29 cellular contexts compared by ENCODE assay signal in the genomic region with DNA sequence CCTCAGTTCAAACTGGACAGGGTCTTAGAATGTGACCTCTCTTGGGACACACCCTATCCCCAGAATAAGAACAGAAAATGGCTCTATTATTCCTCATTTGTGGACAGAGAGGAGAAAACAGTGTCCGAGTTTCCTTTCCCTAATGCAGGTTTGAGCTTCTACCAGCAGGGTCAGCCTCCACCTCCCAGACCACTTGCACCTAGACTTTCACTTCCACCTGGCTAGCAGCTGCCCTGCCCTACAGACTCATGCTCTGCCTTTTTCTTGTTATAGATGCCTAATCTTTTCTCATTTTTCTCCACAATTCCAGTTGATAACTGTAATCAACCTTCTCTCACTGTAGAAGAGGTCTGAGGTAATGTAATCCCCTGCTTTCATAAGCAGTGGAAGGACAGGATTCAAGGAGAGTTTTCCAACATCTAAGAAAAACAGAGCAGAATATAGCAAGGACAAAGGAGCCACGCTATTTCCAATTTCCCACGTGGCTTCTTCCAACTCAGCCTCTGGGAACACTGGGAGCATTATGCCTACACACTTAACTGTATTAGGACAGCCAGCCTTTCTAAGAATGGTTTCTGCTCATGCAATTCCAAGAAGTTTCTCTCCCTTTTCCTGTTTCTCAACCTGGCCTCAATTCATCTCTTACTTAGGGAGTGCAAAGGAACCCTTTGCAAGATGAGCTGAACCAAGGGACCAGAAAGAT.
DNase-seq lines count a peak whose midpoint lies in the region; ATAC-seq, FAIRE-seq and TF ChIP-seq lines count a peak whose summit lies in the region.
"Had no signal": no experiment of that assay in that cellular context is flagged by ENCODE, and none has a peak within 500 bp of the region (broad histone marks: within the 10 kb centered on the region; RNA-seq: fewer than 3 reads in every experiment).

No MANE protein-coding gene starts in this region.

- no peak overlapping the region for H3K9ac ChIP-seq in GM12878 (ENCODE audit: control insufficient read depth, insufficient read depth, low read length)

- H3K9me3 ChIP-seq in GM12878 (replicated peaks; ENCODE audit: control insufficient read depth, insufficient read depth, low read length) (no peaks in the 10 kb centered on the region), left ventricle myocardium inferior (replicated peaks) (no peaks in the 10 kb centered on the region)
- H3K9me3 ChIP-seq: heart left ventricle, lower lobe of right lung, MG63, Peyer's patch, thyroid gland had no signal

- CTCF ChIA-PET in GM12878 (lab: Yijun Ruan, JAX): interaction anchor here (1.6 kb wide), 1 partner anchor 40 kb away, joined by 6 read pairs; no protein-coding TSS in a partner anchor

- RAD21 ChIA-PET in GM12878 (lab: Charles Lee; ENCODE audit: unreplicated experiment): no interaction called here

- peak overlapping the region; percentile 29; the same call in 1 of the 2 replicates for H3K4me2 ChIP-seq in GM12878 (ENCODE audit: control insufficient read depth, insufficient read depth)

- no peaks in the 10 kb centered on the region for H4K20me1 ChIP-seq in GM12878 (ENCODE audit: control insufficient read depth, insufficient read depth)

- in situ Hi-C loops in GM12878 (cut with MboI): no loop called here

- no peak for TF ChIP-seq EP300 in GM12878 (IDR thresholded peaks at IDR 0.05; ENCODE audit: borderline replicate concordance in 1 of 2, control insufficient read depth in 1 of 2, low read depth in 2 of 2, low read length in 2 of 2)

- intact Hi-C loops in GM12878 (cut with micrococcal nuclease; ENCODE audit: unreplicated experiment): loop anchor here (5.0 kb wide), 2 partner anchors 124 to 239 kb away; a partner anchor contains a TSS
- intact Hi-C loops in left ventricle myocardium inferior (cut with micrococcal nuclease): no loop called here

- H3K27ac ChIP-seq in GM12878 (ENCODE audit: control insufficient read depth, insufficient read depth) (no peak overlapping the region), left ventricle myocardium inferior (replicated peaks) (no peak overlapping the region)
- H3K27ac ChIP-seq: C4-2B, heart left ventricle, HL-60, lower lobe of right lung, Peyer's patch, SK-N-MC, thyroid gland had no signal

- TF ChIP-seq CTCF in GM12864 (IDR thresholded peaks at IDR 0.05; ENCODE audit: low read depth, low read length, missing control alignments) (peak; percentile 35), GM12878 (IDR thresholded peaks at IDR 0.05 in 2 of 3, conservative IDR thresholded peaks at IDR 0.05 in 1 of 3; ENCODE audit: control insufficient read depth in 2 of 3, extremely low read depth in 1 of 3, insufficient read depth in 1 of 3, low read depth in 3 of 3, low read length in 3 of 3) (peak in 1 of 3 experiments; percentile 27; a peak in 1 of 6 replicates), left ventricle myocardium inferior (IDR thresholded peaks at IDR 0.05; ENCODE audit: borderline replicate concordance) (no peak)

- POLR2A ChIA-PET in GM12878 (lab: Charles Lee): no interaction called here

- H3K27me3 ChIP-seq in GM12878 (replicated peaks in 1 of 2; ENCODE audit: control insufficient read depth in 2 of 2, insufficient read depth in 2 of 2, low read length in 1 of 2) (no peaks in the 10 kb centered on the region), left ventricle myocardium inferior (ENCODE audit: low read depth) (peaks cover 5% of the 10 kb centered on the region)
- H3K27me3 ChIP-seq: heart left ventricle, MG63, Peyer's patch, thyroid gland had no signal

- no peak for FAIRE-seq in GM12878 (lab: Jason Lieb, UNC)
- FAIRE-seq: colon, endometrium, G401.6 had no signal

- TF ChIP-seq RAD21 in GM12878 (IDR thresholded peaks at IDR 0.05; ENCODE audit: insufficient read depth, low read depth, low read length): no peak

- H3K4me1 ChIP-seq in GM12878 (ENCODE audit: control insufficient read depth, insufficient read depth, low read length) (peaks cover 76% of the 10 kb centered on the region), left ventricle myocardium inferior (peaks cover 15% of the 10 kb centered on the region)
- H3K4me1 ChIP-seq: thyroid gland had no signal

- SMC1A ChIA-PET in GM12878 (lab: Charles Lee; ENCODE audit: uncharacterized antibody, unreplicated experiment): interaction anchor here (0.7 to 1.2 kb wide), 4 partner anchors 66 to 144 kb away, joined by 3 to 4 read pairs (median 3); no protein-coding TSS in a partner anchor

- DNase-seq in GM12864 (ENCODE audit: low read depth): no peak
- no peak for DNase-seq in GM12878 (ENCODE audit: low read depth, low spot score)
- DNase-seq in left ventricle myocardium inferior: no peak
- no peak for DNase-seq in activated CD4-positive, CD25-positive, alpha-beta regulatory T cell (lab: John Stamatoyannopoulos, UW)
- DNase-seq: ACHN; activated CD4-positive, alpha-beta T cell treated with anti-CD3 and anti-CD28 coated beads for 1 hour; activated naive CD8-positive, alpha-beta T cell treated with anti-CD3 and anti-CD28 coated beads, Interleukin-2, amount 50 U/mL, for 24 hours; DMS 273 treated with DMSO at 0.1 percent for 48 hours; heart left ventricle; lower lobe of right lung; MG63; NCI-H1694; NCI-H2227 treated with DMSO at 0.1 percent for 48 hours; NCI-H774; right cardiac atrium; stimulated activated naive CD4-positive, alpha-beta T cell; T-helper 9 cell; thyroid gland had no signal

- ATAC-seq in GM19035 (IDR thresholded peaks at IDR 0.05; ENCODE audit: unreplicated experiment): peak; percentile 27
- ATAC-seq in HG03066 (IDR thresholded peaks at IDR 0.05; ENCODE audit: low read depth, unreplicated experiment): peak; percentile 28
- ATAC-seq in GM12878: peak; percentile 63
- no peak for ATAC-seq in HG02870 (IDR thresholded peaks at IDR 0.05; ENCODE audit: unreplicated experiment)
- no peak for ATAC-seq in HG02571 (IDR thresholded peaks at IDR 0.05; ENCODE audit: unreplicated experiment)
- ATAC-seq: activated naive CD8-positive, alpha-beta T cell treated with anti-CD3 and anti-CD28 coated beads, Interleukin-2, amount 50 U/mL, for 24 hours; heart left ventricle; lower lobe of right lung; right cardiac atrium had no signal

- no peaks in the 10 kb centered on the region for H3K79me2 ChIP-seq in GM12878 (ENCODE audit: control insufficient read depth, insufficient read depth, low read length)

- H3K36me3 ChIP-seq in GM12878 (ENCODE audit: control insufficient read depth in 2 of 2, insufficient read depth in 2 of 2, low read length in 1 of 2) (no peaks in the 10 kb centered on the region), left ventricle myocardium inferior (no peaks in the 10 kb centered on the region)
- H3K36me3 ChIP-seq: heart left ventricle, lower lobe of right lung, MG63, Peyer's patch, thyroid gland had no signal

- H3K4me3 ChIP-seq in GM12864 (ENCODE audit: low read depth, low read length) (no peak overlapping the region), GM12878 (no peak overlapping the region), left ventricle myocardium inferior (no peak overlapping the region)
- H3K4me3 ChIP-seq: heart left ventricle, lower lobe of right lung, MG63, Peyer's patch, SK-N-MC, thyroid gland had no signal

- no TSS peak for BruUV-seq in GM12878 (replicated peaks; lab: Mats Ljungman, UMichigan)

- WGBS in GM12878 (ENCODE audit: insufficient coverage, insufficient replicate concordance, low lambda C conversion rate, missing lambda C conversion rate): 42% methylated on average over 3 of the region's 3 CpGs

- TF ChIP-seq POLR2A in GM12878 (IDR thresholded peaks at IDR 0.05; ENCODE audit: low read depth, low read length): no peak

- no peak overlapping the region for H2AFZ ChIP-seq in GM12878 (ENCODE audit: control insufficient read depth, low read depth, low read length)

TF ChIP-seq in GM12878, 131 proteins besides CTCF, POLR2A, EP300 and RAD21:
- TF ChIP-seq TCF12 (IDR thresholded peaks at IDR 0.05; ENCODE audit: low read depth, low read length) (0 out of 2 replicates have a peak, but pooled peaks have one; percentile 39), SPI1 (IDR thresholded peaks at IDR 0.05; ENCODE audit: borderline replicate concordance, insufficient read depth, low read depth, low read length) (peak; percentile 55; the same call in 1 of the 2 replicates)
- TF ChIP-seq, protein P1, sequence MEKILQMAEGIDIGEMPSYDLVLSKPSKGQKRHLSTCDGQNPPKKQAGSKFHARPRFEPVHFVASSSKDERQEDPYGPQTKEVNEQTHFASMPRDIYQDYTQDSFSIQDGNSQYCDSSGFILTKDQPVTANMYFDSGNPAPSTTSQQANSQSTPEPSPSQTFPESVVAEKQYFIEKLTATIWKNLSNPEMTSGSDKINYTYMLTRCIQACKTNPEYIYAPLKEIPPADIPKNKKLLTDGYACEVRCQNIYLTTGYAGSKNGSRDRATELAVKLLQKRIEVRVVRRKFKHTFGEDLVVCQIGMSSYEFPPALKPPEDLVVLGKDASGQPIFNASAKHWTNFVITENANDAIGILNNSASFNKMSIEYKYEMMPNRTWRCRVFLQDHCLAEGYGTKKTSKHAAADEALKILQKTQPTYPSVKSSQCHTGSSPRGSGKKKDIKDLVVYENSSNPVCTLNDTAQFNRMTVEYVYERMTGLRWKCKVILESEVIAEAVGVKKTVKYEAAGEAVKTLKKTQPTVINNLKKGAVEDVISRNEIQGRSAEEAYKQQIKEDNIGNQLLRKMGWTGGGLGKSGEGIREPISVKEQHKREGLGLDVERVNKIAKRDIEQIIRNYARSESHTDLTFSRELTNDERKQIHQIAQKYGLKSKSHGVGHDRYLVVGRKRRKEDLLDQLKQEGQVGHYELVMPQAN (conservative IDR thresholded peaks at IDR 0.05): no peak

Comparison
In these comparisons a context has a peak if more than half of its experiments do, and no peak if none do; other contexts are left out.
1. ATAC-seq: peak in GM19035 (single experiment), HG03066 (single experiment) and GM12878 (single experiment); none in HG02870 (single experiment) and HG02571 (single experiment).